In the genomic region with DNA sequence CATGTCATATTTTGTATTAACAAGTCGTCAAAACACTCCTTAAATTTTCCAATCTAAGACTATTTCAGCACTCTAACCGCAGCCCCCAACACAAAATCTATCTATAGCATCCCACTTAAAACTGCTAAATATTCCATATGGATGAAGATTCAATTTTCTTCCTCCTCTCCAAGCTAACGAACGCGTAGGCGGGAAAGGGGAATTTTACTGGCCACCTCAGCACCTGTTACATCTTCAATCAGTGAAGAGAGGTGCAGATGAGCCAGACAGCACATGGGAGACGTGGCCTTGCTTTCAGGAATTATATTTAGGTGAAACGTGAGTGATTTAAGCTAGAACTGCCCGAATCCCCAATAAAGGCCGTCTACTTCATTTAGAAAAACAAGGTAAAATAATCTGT, we compare ENCODE assay signal across 8 cellular contexts. TPM values are rescaled to one million over a fixed set of nuclear protein-coding genes. Genes with fewer than 3 reads are reported as not detected.
A peak's percentile ranks its signal among the peaks of the same experiment; 100 is the strongest.
DNase-seq lines count a peak whose midpoint lies in the region; ATAC-seq and TF ChIP-seq lines count a peak whose summit lies in the region.

No MANE protein-coding gene starts in this region.

- H3K4me3 ChIP-seq in heart left ventricle: peak overlapping the region; percentile 68 to 92 (median 84)
- H3K4me3 ChIP-seq in WERI-Rb-1 (ENCODE audit: low read depth, low read length): peak overlapping the region; percentile 91
- H3K4me3 ChIP-seq in right lobe of liver: peak overlapping the region; percentile 82 to 85 (median 84)
- peak overlapping the region; percentile 95 to 97 for H3K4me3 ChIP-seq in vagina

- intact Hi-C loops in heart left ventricle (cut with DNase I) (loop anchor here in 2 of 10 donors (5.0 kb wide), 2 partner anchors 77 to 937 kb away; a partner anchor contains a TSS), Right ventricle myocardium superior (cut with DNase I) (no loop called here), right lobe of liver (cut with DNase I) (no loop called here), vagina (cut with DNase I) (no loop called here)

- no peak for DNase-seq in heart left ventricle
- DNase-seq in Right ventricle myocardium superior: no peak
- no peak for DNase-seq in WERI-Rb-1
- no peak for DNase-seq in right lobe of liver
- DNase-seq in vagina (ENCODE audit: extremely low spot score in 2 of 2): no peak
- no peak for DNase-seq in NCI-H446 treated with DMSO at 0.1 percent for 48 hours (lab: John Stamatoyannopoulos, UW)
- no peak for DNase-seq in COR-L47 (lab: John Stamatoyannopoulos, UW)
- DNase-seq in NCI-H1048 (lab: John Stamatoyannopoulos, UW): no peak

- H3K27ac ChIP-seq in heart left ventricle: peak overlapping the region in 9 of 12 donors; percentile 91 to 98 (median 97)
- peak overlapping the region; percentile 96 for H3K27ac ChIP-seq in WERI-Rb-1
- H3K27ac ChIP-seq in right lobe of liver: peak overlapping the region in 2 of 3 donors; percentile 89 to 90
- H3K27ac ChIP-seq in vagina: peak overlapping the region; percentile 98

- H3K27me3 ChIP-seq in heart left ventricle (no peaks in the 10 kb centered on the region), WERI-Rb-1 (ENCODE audit: insufficient read depth, low read depth, severe bottlenecking) (no peaks in the 10 kb centered on the region), right lobe of liver (no peaks in the 10 kb centered on the region), vagina (no peaks in the 10 kb centered on the region)

- ATAC-seq in heart left ventricle (no peak), Right ventricle myocardium superior (ENCODE audit: poor library complexity) (no peak), right lobe of liver (peak in 1 of 4 donors; percentile 29)

- TF ChIP-seq POLR2A in heart left ventricle (IDR thresholded peaks at IDR 0.05) (no peak), right lobe of liver (IDR thresholded peaks at IDR 0.05) (peak; percentile 22), vagina (IDR thresholded peaks at IDR 0.05) (no peak)

- H3K4me1 ChIP-seq in heart left ventricle (peaks cover 3 to 63% (median 50%) of the 10 kb centered on the region in 12 donors), right lobe of liver (peaks cover 0 to 52% (median 12%) of the 10 kb centered on the region in 4 donors), vagina (peaks cover 53% of the 10 kb centered on the region)

- TF ChIP-seq CTCF in heart left ventricle (IDR thresholded peaks at IDR 0.05): no peak
- no peak for TF ChIP-seq CTCF in WERI-Rb-1 (IDR thresholded peaks at IDR 0.05; ENCODE audit: low read depth, low read length)
- TF ChIP-seq CTCF in right lobe of liver (IDR thresholded peaks at IDR 0.05): no peak
- TF ChIP-seq CTCF in vagina (IDR thresholded peaks at IDR 0.05): no peak

- H3K36me3 ChIP-seq in heart left ventricle (peaks cover 0 to 4% (median 0%) of the 10 kb centered on the region in 9 donors), WERI-Rb-1 (peaks cover 2% of the 10 kb centered on the region; the same call in 1 of the 2 replicates), right lobe of liver (no peaks in the 10 kb centered on the region), vagina (no peaks in the 10 kb centered on the region)

- WGBS in heart left ventricle, 4 donors: 1 to 2% (median 2%) methylated on average over 10 of the region's 10 CpGs
- WGBS in right lobe of liver (ENCODE audit: insufficient coverage, low coverage, low lambda C conversion rate, missing lambda C conversion rate): 2% methylated on average over 10 of the region's 10 CpGs

- H3K9me3 ChIP-seq in heart left ventricle (no peaks in the 10 kb centered on the region), WERI-Rb-1 (ENCODE audit: severe bottlenecking) (no peaks in the 10 kb centered on the region), right lobe of liver (no peaks in the 10 kb centered on the region), vagina (no peaks in the 10 kb centered on the region)

RNA-seq across cellular contexts. Expression of a gene that starts 1.1 kb away (rescaled TPM):
- total RNA-seq in heart left ventricle (10 to 100 TPM; 16.9 to 28.4 (median 21.0) TPM), Right ventricle myocardium superior (17.3 TPM), right lobe of liver (10 to 100 TPM; 12.9 to 16.7 (median 15.1) TPM), vagina (29.0 TPM)
- polyA plus RNA-seq in heart left ventricle: 10 to 100 TPM; 11.5 to 16.6 TPM
